In the genomic region with DNA sequence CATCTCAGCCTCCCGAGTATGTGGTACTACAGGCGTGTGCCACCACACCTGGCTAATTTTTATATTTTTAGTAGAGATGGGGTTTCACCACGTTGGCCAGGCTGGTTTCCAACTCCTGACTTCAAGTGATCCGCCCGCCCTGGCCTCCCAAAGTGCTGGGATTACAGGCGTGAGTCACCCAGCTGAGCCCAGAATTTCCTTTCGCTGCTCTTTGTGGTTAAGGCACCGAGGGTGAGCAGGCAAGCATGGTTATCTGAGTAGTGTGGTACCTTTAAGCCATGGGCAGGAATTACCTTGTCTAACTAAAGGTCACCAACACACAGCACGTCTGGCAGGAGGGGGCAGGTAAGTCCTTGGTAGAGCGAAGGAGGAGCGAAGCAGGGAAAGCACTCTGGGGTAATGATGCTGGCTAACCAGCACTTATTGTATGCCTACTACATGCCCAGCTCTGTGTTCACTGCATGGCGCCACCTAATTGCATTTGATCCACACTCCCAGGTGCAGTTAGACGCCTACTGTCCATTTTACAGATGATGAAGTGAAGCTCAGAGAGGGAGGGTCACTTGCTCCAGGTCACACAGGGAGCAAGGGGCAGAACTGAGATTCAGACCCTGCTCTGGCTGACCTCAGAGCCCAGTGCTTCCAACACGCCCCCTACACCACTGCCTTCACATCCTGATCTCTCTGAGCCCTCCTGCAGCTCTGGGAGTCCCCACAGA, we compare ENCODE assay signal across 10 cellular contexts. TPM values are rescaled to one million over a fixed set of nuclear protein-coding genes. Genes with fewer than 3 reads are reported as not detected.
DNase-seq lines count a peak whose midpoint lies in the region; TF ChIP-seq lines count a peak whose summit lies in the region.
"Had no signal": no experiment of that assay in that cellular context is flagged by ENCODE, and none has a peak within 500 bp of the region (broad histone marks: within the 10 kb centered on the region; RNA-seq: fewer than 3 reads in every experiment).

No MANE protein-coding gene starts in this region.

- TF ChIP-seq CTCF in kidney epithelial cell (IDR thresholded peaks at IDR 0.05; ENCODE audit: insufficient read depth, low read length, poor library complexity, severe bottlenecking) (no peak), GM20000 (IDR thresholded peaks at IDR 0.05; ENCODE audit: extremely low read depth, missing control alignments) (no peak)

- H3K36me3 ChIP-seq in kidney epithelial cell (ENCODE audit: control insufficient read depth, insufficient read depth, low read length), result no peaks in the 10 kb centered on the region

- intact Hi-C loops in posterior cingulate gyrus (cut with DNase I), result no loop called here

- peak; percentile 85 for DNase-seq in ACHN
- peak; percentile 68 for DNase-seq in HPDE6-E6E7 (ENCODE audit: extremely low spot score)
- DNase-seq in amniotic epithelial cell (ENCODE audit: low read depth), result peak; percentile 95
- DNase-seq in kidney epithelial cell (ENCODE audit: low read depth), result peak; percentile 62
- DNase-seq in activated T-cell treated with anti-CD3 and anti-CD28 coated beads, Interleukin-2, amount 50 U/mL, for 48 hours, result no peak
- no peak for DNase-seq in GM20000 (ENCODE audit: low spot score)
- no peak for DNase-seq in NCI-H1436 treated with DMSO at 0.1 percent for 48 hours (lab: John Stamatoyannopoulos, UW)
- no peak for DNase-seq in posterior cingulate gyrus
- DNase-seq: activated CD4-positive, alpha-beta memory T cell treated with anti-CD3 and anti-CD28 coated beads for 36 hours; GF-D8 had no signal

- no peak overlapping the region for H3K4me3 ChIP-seq in kidney epithelial cell (ENCODE audit: low read depth, low read length)

- in situ Hi-C loops in ACHN (cut with HindIII; ENCODE audit: low pct_ligation_motif_present, low pct_unique_long_range_greater_than_20kb, low sequenced_read_pairs), result no loop called here

- H3K27me3 ChIP-seq in kidney epithelial cell (ENCODE audit: control insufficient read depth, insufficient read depth, low read length), result no peaks in the 10 kb centered on the region

RNA-seq across cellular contexts. Expression of gene TRIOBP, which starts 45.7 kb away (rescaled TPM):
- total RNA-seq in kidney epithelial cell, result 62.8 and 68.9 TPM in 2 replicates

RNA-seq across cellular contexts. Expression of gene NOL12, which starts 56.4 kb away (rescaled TPM):
- 46.2 and 59.0 TPM in 2 replicates for total RNA-seq in kidney epithelial cell

Comparison
In these comparisons a context has a peak if more than half of its experiments do, and no peak if none do; other contexts are left out.
1. DNase-seq: peak in ACHN (single experiment), HPDE6-E6E7 (single experiment), amniotic epithelial cell (single experiment) and kidney epithelial cell (single experiment); none in activated T-cell treated with anti-CD3 and anti-CD28 coated beads, Interleukin-2, amount 50 U/mL, for 48 hours (0 of 2), GM20000 (single experiment), NCI-H1436 treated with DMSO at 0.1 percent for 48 hours (single experiment) and posterior cingulate gyrus (0 of 10).